ENCODE assay signal across 1 cellular context in genomic region chr4:125317526-125317880, GRCh38.
TF ChIP-seq lines count a peak whose summit lies in the region.

No MANE protein-coding gene starts in this region.

TF ChIP-seq in WTC11, 78 proteins besides CTCF, POLR2A, EP300 and RAD21 (continued from another document):
- TF ChIP-seq ATF2 (CRISPR knock-in tag; IDR thresholded peaks at IDR 0.05; ENCODE audit: borderline replicate concordance, low read depth) (no peak), AFF4 (CRISPR knock-in tag; IDR thresholded peaks at IDR 0.05; ENCODE audit: borderline replicate concordance) (no peak), EMX1 (CRISPR knock-in tag; IDR thresholded peaks at IDR 0.05) (no peak), ZNF281 (CRISPR knock-in tag; IDR thresholded peaks at IDR 0.05) (0 out of 2 replicates have a peak, but pooled peaks have one; percentile 8), ZNF423 (CRISPR knock-in tag; IDR thresholded peaks at IDR 0.05) (no peak), E2F5 (CRISPR knock-in tag; IDR thresholded peaks at IDR 0.05) (no peak)
